25 cellular contexts compared by ENCODE assay signal in the genomic region with DNA sequence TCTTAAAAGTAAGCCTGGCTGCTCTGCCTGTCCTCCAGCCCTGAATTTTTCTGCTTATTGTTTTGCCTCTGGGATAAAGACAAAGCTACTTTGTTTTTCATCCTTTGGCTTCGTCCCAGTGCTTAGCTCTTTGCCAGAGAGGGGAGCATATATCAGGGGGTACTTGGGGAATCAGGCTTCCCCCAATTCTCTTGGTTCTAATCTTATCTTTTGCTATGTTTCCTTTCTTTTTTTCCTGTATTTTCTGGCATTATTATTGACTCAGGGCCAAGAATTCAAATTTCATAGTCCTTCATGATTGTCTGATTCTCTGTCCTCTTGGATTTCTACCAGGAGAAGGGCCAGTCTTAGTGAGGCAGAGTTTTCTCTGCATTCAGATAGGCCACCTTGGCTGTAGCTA. TPM values are rescaled to one million over a fixed set of nuclear protein-coding genes. Genes with fewer than 3 reads are reported as not detected.
DNase-seq lines count a peak whose midpoint lies in the region; ATAC-seq and TF ChIP-seq lines count a peak whose summit lies in the region.
"Had no signal": no experiment of that assay in that cellular context is flagged by ENCODE, and none has a peak within 500 bp of the region (broad histone marks: within the 10 kb centered on the region; RNA-seq: fewer than 3 reads in every experiment).

No MANE protein-coding gene starts in this region.

- H3K9me2 ChIP-seq in GM23248 (ENCODE audit: insufficient read depth): no peaks in the 10 kb centered on the region

- TF ChIP-seq CTCF in fibroblast of the aortic adventitia (IDR thresholded peaks at IDR 0.05; ENCODE audit: insufficient read depth, low read length): no peak
- TF ChIP-seq CTCF in osteocyte (IDR thresholded peaks at IDR 0.05): no peak
- no peak for TF ChIP-seq CTCF in thyroid gland (IDR thresholded peaks at IDR 0.05)

- no peak for ATAC-seq in HG02938 (IDR thresholded peaks at IDR 0.05; ENCODE audit: unreplicated experiment)
- ATAC-seq in HG02642 (IDR thresholded peaks at IDR 0.05; ENCODE audit: poor library complexity, unreplicated experiment): no peak
- ATAC-seq: foreskin keratinocyte; naive thymus-derived CD8-positive, alpha-beta T cell; stimulated activated effector memory CD8-positive, alpha-beta T cell treated with anti-CD3 and anti-CD28 coated beads, Interleukin-12 subunit alpha, Interleukin-12 subunit beta, amount 100 ng/mL, for 72 hours had no signal

- peaks cover 65% of the 10 kb centered on the region for H3K4me1 Mint-ChIP-seq in osteocyte (ENCODE audit: unreplicated experiment)
- H3K4me1 Mint-ChIP-seq: activated naive CD8-positive, alpha-beta T cell treated with anti-CD3 and anti-CD28 coated beads for 36 hours; CD14-positive monocyte; IgD-negative memory B cell; naive thymus-derived CD8-positive, alpha-beta T cell; stimulated activated effector memory CD8-positive, alpha-beta T cell treated with anti-CD3 and anti-CD28 coated beads, Interleukin-12 subunit alpha, Interleukin-12 subunit beta, amount 100 ng/mL, for 72 hours had no signal

- H3K4me3 Mint-ChIP-seq in osteocyte (ENCODE audit: unreplicated experiment): no peak overlapping the region
- H3K4me3 Mint-ChIP-seq: activated CD4-positive, alpha-beta memory T cell treated with anti-CD3 and anti-CD28 coated beads for 36 hours; activated naive CD8-positive, alpha-beta T cell treated with anti-CD3 and anti-CD28 coated beads for 36 hours; CD14-positive monocyte; IgD-negative memory B cell; naive thymus-derived CD8-positive, alpha-beta T cell; stimulated activated effector memory CD8-positive, alpha-beta T cell treated with anti-CD3 and anti-CD28 coated beads, Interleukin-12 subunit alpha, Interleukin-12 subunit beta, amount 100 ng/mL, for 72 hours had no signal

- 81 to 94% methylated on average over 1 of the region's 1 CpG for WGBS in GM23248 (ENCODE audit: low coverage in 1 of 2, low lambda C conversion rate in 2 of 2, missing lambda C conversion rate in 2 of 2), 2 experiments
- 61 to 80% methylated on average over 1 of the region's 1 CpG for WGBS in thyroid gland, 2 donors

- H3K9me3 ChIP-seq in GM23248 (ENCODE audit: low read depth) (no peaks in the 10 kb centered on the region), thyroid gland (no peaks in the 10 kb centered on the region)
- H3K9me3 ChIP-seq: MG63, ovary had no signal

- intact Hi-C loops in thyroid gland (cut with DNase I): no loop called here

- H3K36me3 ChIP-seq in GM23248 (ENCODE audit: low read depth) (no peaks in the 10 kb centered on the region), thyroid gland (no peaks in the 10 kb centered on the region)
- H3K36me3 ChIP-seq: MG63, ovary had no signal

- H3K4me3 ChIP-seq in GM23248 (no peak overlapping the region), fibroblast of the aortic adventitia (ENCODE audit: low read depth, low read length) (no peak overlapping the region), thyroid gland (replicated peaks in 1 of 3) (no peak overlapping the region)
- H3K4me3 ChIP-seq: lung, MG63, ovary had no signal

- peaks cover 68% of the 10 kb centered on the region for H3K4me1 ChIP-seq in GM23248 (ENCODE audit: insufficient read depth)
- peaks cover 4 to 5% of the 10 kb centered on the region in 2 donors for H3K4me1 ChIP-seq in thyroid gland

- peak overlapping the region; percentile 91 for H3K27ac Mint-ChIP-seq in osteocyte (ENCODE audit: unreplicated experiment)
- H3K27ac Mint-ChIP-seq: activated CD4-positive, alpha-beta memory T cell treated with anti-CD3 and anti-CD28 coated beads for 36 hours; activated naive CD8-positive, alpha-beta T cell treated with anti-CD3 and anti-CD28 coated beads for 36 hours; CD14-positive monocyte; IgD-negative memory B cell; naive thymus-derived CD8-positive, alpha-beta T cell; stimulated activated effector memory CD8-positive, alpha-beta T cell treated with anti-CD3 and anti-CD28 coated beads, Interleukin-12 subunit alpha, Interleukin-12 subunit beta, amount 100 ng/mL, for 72 hours had no signal

- in situ Hi-C loops in GM23248 (cut with MboI): no loop called here

- no peaks in the 10 kb centered on the region for H3K27me3 Mint-ChIP-seq in osteocyte (ENCODE audit: unreplicated experiment)

- H3F3A ChIP-seq in GM23248 (ENCODE audit: insufficient read depth): peaks cover 55% of the 10 kb centered on the region

- peaks cover 22% of the 10 kb centered on the region for H3K79me2 ChIP-seq in GM23248 (ENCODE audit: insufficient read depth)

- H3K36me3 Mint-ChIP-seq in osteocyte (ENCODE audit: unreplicated experiment): no peaks in the 10 kb centered on the region
- H3K36me3 Mint-ChIP-seq: activated CD4-positive, alpha-beta memory T cell treated with anti-CD3 and anti-CD28 coated beads for 36 hours; activated naive CD8-positive, alpha-beta T cell treated with anti-CD3 and anti-CD28 coated beads for 36 hours; CD14-positive monocyte; naive thymus-derived CD8-positive, alpha-beta T cell; stimulated activated effector memory CD8-positive, alpha-beta T cell treated with anti-CD3 and anti-CD28 coated beads, Interleukin-12 subunit alpha, Interleukin-12 subunit beta, amount 100 ng/mL, for 72 hours had no signal

- H3K4me2 ChIP-seq in GM23248 (ENCODE audit: unreplicated experiment): peak overlapping the region; percentile 63

- H3K9ac ChIP-seq in GM23248: no peak overlapping the region

- H3K27me3 ChIP-seq in GM23248 (replicated peaks; ENCODE audit: insufficient read depth): no peaks in the 10 kb centered on the region
- H3K27me3 ChIP-seq in thyroid gland: no peaks in the 10 kb centered on the region
- H3K27me3 ChIP-seq: foreskin keratinocyte, MG63, ovary had no signal

- DNase-seq in GM23248 (no peak), astrocyte of the hippocampus (ENCODE audit: low read depth, low spot score) (peak; percentile 24), fibroblast of the aortic adventitia (ENCODE audit: low read depth) (peak; percentile 77), osteocyte (ENCODE audit: extremely low spot score, unreplicated experiment) (no peak), SHP77 (lab: John Stamatoyannopoulos, UW) (no peak), thyroid gland (no peak)
- DNase-seq: activated CD4-positive, alpha-beta memory T cell treated with anti-CD3 and anti-CD28 coated beads for 36 hours; activated CD4-positive, CD25-positive, alpha-beta regulatory T cell; activated naive CD8-positive, alpha-beta T cell treated with anti-CD3 and anti-CD28 coated beads for 36 hours; cortex of kidney; foreskin keratinocyte; islet precursor cell; MG63; naive thymus-derived CD8-positive, alpha-beta T cell; NCI-H146; NCI-H2171 treated with DMSO at 0.1 percent for 48 hours; NCI-H526; ovary; stimulated activated CD4-positive, alpha-beta T cell treated with anti-CD3 and anti-CD28 coated beads, Interleukin-2, amount 100 ng/mL, for 24 hours had no signal

- peak overlapping the region; percentile 42 for H2AFZ ChIP-seq in GM23248

- TF ChIP-seq POLR2A in thyroid gland (IDR thresholded peaks at IDR 0.05): no peak

- H3K9me3 Mint-ChIP-seq in osteocyte (ENCODE audit: unreplicated experiment): no peaks in the 10 kb centered on the region
- H3K9me3 Mint-ChIP-seq: activated CD4-positive, alpha-beta memory T cell treated with anti-CD3 and anti-CD28 coated beads for 36 hours; activated naive CD8-positive, alpha-beta T cell treated with anti-CD3 and anti-CD28 coated beads for 36 hours; IgD-negative memory B cell; naive thymus-derived CD8-positive, alpha-beta T cell; stimulated activated effector memory CD8-positive, alpha-beta T cell treated with anti-CD3 and anti-CD28 coated beads, Interleukin-12 subunit alpha, Interleukin-12 subunit beta, amount 100 ng/mL, for 72 hours had no signal

- no peaks in the 10 kb centered on the region for H4K20me1 ChIP-seq in GM23248 (ENCODE audit: insufficient read depth)

- H3K27ac ChIP-seq in GM23248: peak overlapping the region; percentile 89
- no peak overlapping the region for H3K27ac ChIP-seq in thyroid gland
- H3K27ac ChIP-seq: foreskin keratinocyte, ovary had no signal

RNA-seq across cellular contexts. Expression of gene GIPC2, which starts 51.2 kb away (rescaled TPM):
- 0.32 and 0.51 TPM in 2 replicates for total RNA-seq in GM23248 (2014; rRNA removed; shearing (Covaris generic))
- polyA plus RNA-seq in GM23248 (2016; fragmentation: Nextera tagmentation; extraction: Ambion mirVana): 0.68 and 0.75 TPM in 2 replicates
- total RNA-seq in fibroblast of the aortic adventitia (ENCODE audit: low replicate concordance) (0.63 and 0.74 TPM in 2 replicates), osteocyte (0.08 TPM in 2 replicates), thyroid gland (1 to 10 TPM; 1.5 to 5.0 (median 2.6) TPM)
- polyA plus RNA-seq: CD14-positive monocyte, IgD-negative memory B cell had no signal

Comparison
In these comparisons a context has a peak if more than half of its experiments do, and no peak if none do; other contexts are left out.
1. DNase-seq: peak in astrocyte of the hippocampus (single experiment) and fibroblast of the aortic adventitia (single experiment); none in GM23248 (single experiment), osteocyte (single experiment), SHP77 (0 of 2) and thyroid gland (0 of 2).